17 cellular contexts compared by ENCODE assay signal in the genomic region with DNA sequence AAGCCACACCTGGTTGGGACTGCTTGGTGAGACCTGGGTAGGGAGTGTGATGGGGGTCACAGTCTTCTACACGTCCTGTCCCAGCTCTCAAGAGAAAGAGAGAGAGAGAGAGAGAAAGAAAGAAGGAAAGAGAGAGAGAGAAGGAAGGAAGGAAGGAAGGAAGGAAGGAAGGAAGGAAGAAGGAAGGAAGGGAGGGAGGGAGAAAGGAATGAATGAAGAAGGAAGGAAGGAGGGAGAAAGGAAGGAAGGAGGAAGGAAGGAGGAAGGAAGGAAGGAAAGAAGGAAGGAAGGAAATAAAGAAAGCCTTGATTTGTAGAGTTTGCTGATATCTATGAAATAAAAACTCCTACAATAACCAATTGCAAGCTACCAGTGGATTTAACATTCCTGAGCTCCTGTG. TPM values are rescaled to one million over a fixed set of nuclear protein-coding genes. Genes with fewer than 3 reads are reported as not detected.
DNase-seq lines count a peak whose midpoint lies in the region; ATAC-seq and TF ChIP-seq lines count a peak whose summit lies in the region.
"Had no signal": no experiment of that assay in that cellular context is flagged by ENCODE, and none has a peak within 500 bp of the region (broad histone marks: within the 10 kb centered on the region; RNA-seq: fewer than 3 reads in every experiment).

No MANE protein-coding gene starts in this region.

- no peak for ATAC-seq in psoas muscle
- ATAC-seq in foreskin keratinocyte: no peak
- ATAC-seq in GM19351 (IDR thresholded peaks at IDR 0.05; ENCODE audit: unreplicated experiment): no peak
- ATAC-seq in GM21447 (IDR thresholded peaks at IDR 0.05; ENCODE audit: unreplicated experiment): no peak
- ATAC-seq: A549 had no signal

- H3K4me1 ChIP-seq in HEK293 (ENCODE audit: control insufficient read depth, insufficient read depth, low read length): no peaks in the 10 kb centered on the region
- no peaks in the 10 kb centered on the region for H3K4me1 ChIP-seq in psoas muscle
- H3K4me1 ChIP-seq in foreskin keratinocyte: peaks cover 3% of the 10 kb centered on the region
- H3K4me1 ChIP-seq: A549 had no signal

- H3K36me3 ChIP-seq in HEK293 (ENCODE audit: control insufficient read depth in 2 of 2, insufficient read depth in 1 of 2, low read length in 2 of 2) (no peaks in the 10 kb centered on the region), psoas muscle (ENCODE audit: insufficient read depth in 1 of 2, low read depth in 1 of 2) (no peaks in the 10 kb centered on the region)
- H3K36me3 ChIP-seq: BLaER1 had no signal

- no peak overlapping the region for H3K4me3 Mint-ChIP-seq in activated naive CD4-positive, alpha-beta T cell treated with anti-CD3 and anti-CD28 coated beads, Interleukin-2, amount 50 U/mL, for 24 hours
- no peak overlapping the region for H3K4me3 Mint-ChIP-seq in endothelial cell (ENCODE audit: unreplicated experiment)
- H3K4me3 Mint-ChIP-seq: CD14-positive monocyte; CD4-positive, alpha-beta memory T cell; H9 had no signal

- no peaks in the 10 kb centered on the region for H3K9me3 Mint-ChIP-seq in activated naive CD4-positive, alpha-beta T cell treated with anti-CD3 and anti-CD28 coated beads, Interleukin-2, amount 50 U/mL, for 24 hours
- H3K9me3 Mint-ChIP-seq in endothelial cell (ENCODE audit: unreplicated experiment): no peaks in the 10 kb centered on the region

- no peak for DNase-seq in activated naive CD4-positive, alpha-beta T cell treated with Interleukin-2 at 50 U/mL for 16 hours
- DNase-seq in endothelial cell (ENCODE audit: low spot score) (no peak), psoas muscle (no peak), foreskin keratinocyte (no peak)
- DNase-seq: CD4-positive, alpha-beta memory T cell; DMS153; DMS79; GDM1; H9 had no signal

- no peaks in the 10 kb centered on the region for H3K27me3 ChIP-seq in psoas muscle (ENCODE audit: insufficient read depth in 3 of 3, low read length in 2 of 3)
- no peaks in the 10 kb centered on the region for H3K27me3 ChIP-seq in foreskin keratinocyte
- H3K27me3 ChIP-seq: BLaER1 had no signal

- H3K9me3 ChIP-seq in HEK293 (ENCODE audit: control insufficient read depth, insufficient read depth, low read depth, low read length) (no peaks in the 10 kb centered on the region), psoas muscle (no peaks in the 10 kb centered on the region)
- H3K9me3 ChIP-seq: A549 had no signal

- H3K27me3 Mint-ChIP-seq in activated naive CD4-positive, alpha-beta T cell treated with anti-CD3 and anti-CD28 coated beads, Interleukin-2, amount 50 U/mL, for 24 hours: peaks cover 5% of the 10 kb centered on the region
- peaks cover 5% of the 10 kb centered on the region for H3K27me3 Mint-ChIP-seq in endothelial cell (ENCODE audit: unreplicated experiment)

- no peak overlapping the region for H3K4me3 ChIP-seq in HEK293 (ENCODE audit: low read depth, low read length)
- no peak overlapping the region for H3K4me3 ChIP-seq in psoas muscle
- H3K4me3 ChIP-seq: A549, BLaER1 had no signal

- TF ChIP-seq CTCF in HEK293 (tag by site-specific recombination; IDR thresholded peaks at IDR 0.05) (no peak), endothelial cell (IDR thresholded peaks at IDR 0.05; ENCODE audit: unreplicated experiment) (no peak), psoas muscle (IDR thresholded peaks at IDR 0.05) (no peak), foreskin keratinocyte (conservative IDR thresholded peaks at IDR 0.05) (no peak)

- POLR2A ChIA-PET in HEK293 (lab: Yijun Ruan, JAX): no interaction called here

- H3K27ac Mint-ChIP-seq in activated naive CD4-positive, alpha-beta T cell treated with anti-CD3 and anti-CD28 coated beads, Interleukin-2, amount 50 U/mL, for 24 hours: peak overlapping the region; percentile 72
- H3K27ac Mint-ChIP-seq in endothelial cell (ENCODE audit: unreplicated experiment): peak overlapping the region; percentile 42
- H3K27ac Mint-ChIP-seq: CD14-positive monocyte; CD4-positive, alpha-beta memory T cell had no signal

- H3K27ac ChIP-seq in HEK293 (ENCODE audit: extremely low read depth, low read depth, low read length) (no peak overlapping the region), psoas muscle (peak overlapping the region; percentile 9), foreskin keratinocyte (no peak overlapping the region)
- H3K27ac ChIP-seq: 22Rv1, A549, BLaER1 had no signal

- CTCF ChIA-PET in HEK293 (lab: Yijun Ruan, JAX): no interaction called here

- H3K36me3 Mint-ChIP-seq in activated naive CD4-positive, alpha-beta T cell treated with anti-CD3 and anti-CD28 coated beads, Interleukin-2, amount 50 U/mL, for 24 hours: no peaks in the 10 kb centered on the region
- H3K36me3 Mint-ChIP-seq in endothelial cell (ENCODE audit: low read depth, unreplicated experiment): peaks cover 9% of the 10 kb centered on the region
- H3K36me3 Mint-ChIP-seq: CD14-positive monocyte; CD4-positive, alpha-beta memory T cell had no signal

- 55 to 86% (median 75%) methylated on average over 1 of the region's 1 CpG for WGBS in psoas muscle, 3 donors

- no peaks in the 10 kb centered on the region for H3K4me1 Mint-ChIP-seq in activated naive CD4-positive, alpha-beta T cell treated with anti-CD3 and anti-CD28 coated beads, Interleukin-2, amount 50 U/mL, for 24 hours
- H3K4me1 Mint-ChIP-seq in endothelial cell (ENCODE audit: unreplicated experiment): peaks cover 25% of the 10 kb centered on the region
- H3K4me1 Mint-ChIP-seq: CD4-positive, alpha-beta memory T cell had no signal

- intact Hi-C loops in psoas muscle (cut with DNase I): no loop called here

TF ChIP-seq in HEK293, 187 proteins besides CTCF, POLR2A, EP300 and RAD21:
- TF ChIP-seq ZNF596 (tag by site-specific recombination; IDR thresholded peaks at IDR 0.05) (no peak), ZNF366 (tag by site-specific recombination; conservative IDR thresholded peaks at IDR 0.05) (peak; percentile 96)

RNA-seq across cellular contexts. Expression of a gene that starts 28.5 kb away (rescaled TPM):
- total RNA-seq in endothelial cell (ENCODE audit: unreplicated experiment) (107 TPM), psoas muscle (10 to 100 TPM in 2 of 4 donors, 1 to 10 TPM in 2; 8.5 to 19.6 (median 9.4) TPM), foreskin keratinocyte (9.5 and 10.6 TPM in 2 replicates)
- polyA plus RNA-seq in psoas muscle (10 to 100 TPM in 1 of 3 donors, 1 to 10 TPM in 2; 5.2 to 13.1 (median 9.4) TPM), foreskin keratinocyte (7.1 and 7.7 TPM in 2 replicates)
- polyA plus RNA-seq: CD14-positive monocyte had no signal
